Comparison of ENCODE assay signal across 24 cellular contexts in genomic region chr17:83159204-83160049, GRCh38.
"Had no signal": no experiment of that assay in that cellular context is flagged by ENCODE, and none has a peak within 500 bp of the region (broad histone marks: within the 10 kb centered on the region; RNA-seq: fewer than 3 reads in every experiment).

No MANE protein-coding gene starts in this region.

- H3K36me3 Mint-ChIP-seq: activated CD8-positive, alpha-beta memory T cell treated with anti-CD3 and anti-CD28 coated beads, Interleukin-2, amount 10 ng/mL, durations not matched to agents 7 days and 5 days; activated naive CD8-positive, alpha-beta T cell; memory B cell; T-cell had no signal

- FAIRE-seq: islet of Langerhans had no signal

- H3K27me3 ChIP-seq: adrenal gland, ascending aorta, tibial artery had no signal

- H3K27ac Mint-ChIP-seq: activated CD4-positive, alpha-beta T cell treated with anti-CD3 and anti-CD28 coated beads, Interleukin-2, amount 10 ng/mL, durations not matched to agents 7 days and 5 days; activated CD8-positive, alpha-beta memory T cell treated with anti-CD3 and anti-CD28 coated beads, Interleukin-2, amount 10 ng/mL, durations not matched to agents 7 days and 5 days; activated CD8-positive, alpha-beta T cell treated with anti-CD3 and anti-CD28 coated beads for 36 hours; activated naive CD8-positive, alpha-beta T cell; activated T-helper 1 cell treated with anti-CD3 and anti-CD28 coated beads, Interleukin-12 subunit alpha, Interleukin-12 subunit beta, Interleukin-2, Interleukin-4 antibody, amounts not matched to agents 30 ng/mL and 10 ng/mL and 1 ng/mL, durations not matched to agents 14 hours and 24 hours and 36 hours; memory B cell; progenitor cell of endocrine pancreas; stimulated activated naive CD8-positive, alpha-beta T cell treated with anti-CD3 and anti-CD28 coated beads, Interleukin-15, amount 100 ng/mL, for 72 hours; T-helper 2 cell treated with Interferon-gamma antibody and Interleukin-4, amounts not matched to agents 5 μg/mL and 100 μg/mL, for 36 hours had no signal

- H3K4me1 ChIP-seq: adrenal gland, ascending aorta, gastrocnemius medialis, tibial artery had no signal

- H3K4me3 Mint-ChIP-seq: activated CD4-positive, alpha-beta T cell treated with anti-CD3 and anti-CD28 coated beads, Interleukin-2, amount 10 ng/mL, durations not matched to agents 7 days and 5 days; activated CD8-positive, alpha-beta memory T cell treated with anti-CD3 and anti-CD28 coated beads, Interleukin-2, amount 10 ng/mL, durations not matched to agents 7 days and 5 days; activated CD8-positive, alpha-beta T cell treated with anti-CD3 and anti-CD28 coated beads for 36 hours; activated naive CD8-positive, alpha-beta T cell; activated T-helper 1 cell treated with anti-CD3 and anti-CD28 coated beads, Interleukin-12 subunit alpha, Interleukin-12 subunit beta, Interleukin-2, Interleukin-4 antibody, amounts not matched to agents 30 ng/mL and 10 ng/mL and 1 ng/mL, durations not matched to agents 14 hours and 24 hours and 36 hours; memory B cell; neural crest cell; stimulated activated naive CD8-positive, alpha-beta T cell treated with anti-CD3 and anti-CD28 coated beads, Interleukin-15, amount 100 ng/mL, for 72 hours; T-cell; T-helper 2 cell treated with Interferon-gamma antibody and Interleukin-4, amounts not matched to agents 5 μg/mL and 100 μg/mL, for 36 hours had no signal

- H3K36me3 ChIP-seq: adrenal gland, ascending aorta, brain microvascular endothelial cell, esophagus squamous epithelium, gastrocnemius medialis, tibial artery had no signal

- H3K27ac ChIP-seq: adrenal gland, ascending aorta, brain microvascular endothelial cell, esophagus squamous epithelium, gastrocnemius medialis, tibial artery, VCaP had no signal

- H3K9me3 Mint-ChIP-seq: activated CD4-positive, alpha-beta T cell treated with anti-CD3 and anti-CD28 coated beads, Interleukin-2, amount 10 ng/mL, durations not matched to agents 7 days and 5 days; activated CD8-positive, alpha-beta T cell treated with anti-CD3 and anti-CD28 coated beads for 36 hours; activated T-helper 1 cell treated with anti-CD3 and anti-CD28 coated beads, Interleukin-12 subunit alpha, Interleukin-12 subunit beta, Interleukin-2, Interleukin-4 antibody, amounts not matched to agents 30 ng/mL and 10 ng/mL and 1 ng/mL, durations not matched to agents 14 hours and 24 hours and 36 hours; memory B cell; stimulated activated naive CD8-positive, alpha-beta T cell treated with anti-CD3 and anti-CD28 coated beads, Interleukin-15, amount 100 ng/mL, for 72 hours; T-cell; T-helper 2 cell treated with Interferon-gamma antibody and Interleukin-4, amounts not matched to agents 5 μg/mL and 100 μg/mL, for 36 hours had no signal

- H3K9me3 ChIP-seq: adrenal gland, ascending aorta, esophagus squamous epithelium, gastrocnemius medialis, tibial artery had no signal

- DNase-seq: activated CD4-positive, alpha-beta T cell treated with anti-CD3 and anti-CD28 coated beads, Interleukin-2, amount 10 ng/mL, durations not matched to agents 7 days and 5 days; activated CD8-positive, alpha-beta memory T cell treated with anti-CD3 and anti-CD28 coated beads, Interleukin-2, amount 10 ng/mL, durations not matched to agents 7 days and 5 days; activated CD8-positive, alpha-beta T cell treated with anti-CD3 and anti-CD28 coated beads for 36 hours; activated naive CD4-positive, alpha-beta T cell; activated T-cell treated with anti-CD3 and anti-CD28 coated beads for 4 hours; brain microvascular endothelial cell; esophagus squamous epithelium; gastrocnemius medialis; left cardiac atrium; stimulated activated CD4-positive, alpha-beta T cell treated with anti-CD3 and anti-CD28 coated beads, Interleukin-12 subunit alpha, Interleukin-12 subunit beta, amount 100 ng/mL, for 4 hours; stimulated activated naive CD8-positive, alpha-beta T cell treated with anti-CD3 and anti-CD28 coated beads, Interleukin-15, amount 100 ng/mL, for 72 hours; T-cell had no signal

- ATAC-seq: activated CD4-positive, CD25-positive, alpha-beta regulatory T cell treated with anti-CD3 and anti-CD28 coated beads, Interleukin-2, amount 50 U/mL, for 24 hours; activated CD8-positive, alpha-beta memory T cell treated with anti-CD3 and anti-CD28 coated beads, Interleukin-2, amount 10 ng/mL, durations not matched to agents 7 days and 5 days; activated CD8-positive, alpha-beta T cell treated with anti-CD3 and anti-CD28 coated beads for 36 hours; gastrocnemius medialis; left cardiac atrium; stimulated activated naive CD8-positive, alpha-beta T cell treated with anti-CD3 and anti-CD28 coated beads, Interleukin-15, amount 100 ng/mL, for 72 hours; T-cell had no signal

- H3K4me3 ChIP-seq: adrenal gland, ascending aorta, esophagus squamous epithelium, gastrocnemius medialis, tibial artery had no signal
